ENCODE assay signal across 1 cellular context in the genomic region with DNA sequence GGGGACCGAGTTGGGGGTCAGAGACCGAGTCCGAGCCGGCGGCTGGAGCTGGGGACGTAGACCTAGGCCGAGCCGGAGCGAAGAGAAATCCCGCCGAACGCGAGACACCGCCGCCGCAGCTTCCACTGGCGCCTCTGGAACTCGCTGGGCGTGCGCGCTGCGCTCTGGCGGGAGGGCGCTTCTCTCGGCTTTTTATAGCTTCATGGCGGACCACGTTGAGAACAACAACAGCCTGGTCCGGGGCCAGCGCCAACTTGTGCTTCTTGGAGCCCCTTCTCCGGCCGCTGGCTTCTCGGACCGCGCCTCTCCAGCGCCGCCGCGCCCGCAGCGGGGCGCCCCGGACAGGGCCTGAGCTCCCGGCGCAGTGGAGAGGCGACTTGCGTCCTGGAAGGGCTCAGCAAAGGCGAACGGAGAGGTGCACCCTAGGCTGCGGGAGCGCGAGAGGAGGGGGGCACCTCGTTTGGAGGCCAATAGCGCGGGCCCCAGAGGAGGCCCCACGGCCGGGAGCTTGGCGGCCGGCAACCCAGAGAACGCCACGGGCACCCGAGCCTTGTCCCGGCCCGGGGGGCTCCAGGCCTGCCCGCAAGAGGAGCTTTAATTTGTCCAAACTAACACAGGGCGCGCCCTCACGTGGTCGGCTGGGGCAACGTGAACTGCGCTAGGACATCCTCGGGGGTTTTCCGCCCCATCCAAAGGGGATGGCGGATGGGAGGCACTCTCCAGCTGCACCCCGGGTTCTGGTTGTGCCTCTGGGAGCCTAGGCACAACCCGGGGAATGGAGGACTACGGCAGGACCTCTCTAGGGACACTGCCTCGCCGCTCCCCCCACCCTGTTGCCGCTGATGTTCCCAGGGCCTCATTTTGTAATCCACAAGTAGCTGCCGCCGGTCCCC.
TF ChIP-seq lines count a peak whose summit lies in the region.

No MANE protein-coding gene starts in this region.

TF ChIP-seq in SK-N-SH, 30 proteins besides CTCF, POLR2A, EP300 and RAD21 (continued from another document):
- TF ChIP-seq, protein P1, sequence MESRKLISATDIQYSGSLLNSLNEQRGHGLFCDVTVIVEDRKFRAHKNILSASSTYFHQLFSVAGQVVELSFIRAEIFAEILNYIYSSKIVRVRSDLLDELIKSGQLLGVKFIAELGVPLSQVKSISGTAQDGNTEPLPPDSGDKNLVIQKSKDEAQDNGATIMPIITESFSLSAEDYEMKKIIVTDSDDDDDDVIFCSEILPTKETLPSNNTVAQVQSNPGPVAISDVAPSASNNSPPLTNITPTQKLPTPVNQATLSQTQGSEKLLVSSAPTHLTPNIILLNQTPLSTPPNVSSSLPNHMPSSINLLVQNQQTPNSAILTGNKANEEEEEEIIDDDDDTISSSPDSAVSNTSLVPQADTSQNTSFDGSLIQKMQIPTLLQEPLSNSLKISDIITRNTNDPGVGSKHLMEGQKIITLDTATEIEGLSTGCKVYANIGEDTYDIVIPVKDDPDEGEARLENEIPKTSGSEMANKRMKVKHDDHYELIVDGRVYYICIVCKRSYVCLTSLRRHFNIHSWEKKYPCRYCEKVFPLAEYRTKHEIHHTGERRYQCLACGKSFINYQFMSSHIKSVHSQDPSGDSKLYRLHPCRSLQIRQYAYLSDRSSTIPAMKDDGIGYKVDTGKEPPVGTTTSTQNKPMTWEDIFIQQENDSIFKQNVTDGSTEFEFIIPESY (IDR thresholded peaks at IDR 0.05; ENCODE audit: borderline replicate concordance, low read depth): peak; percentile 61; the same call in 1 of the 2 replicates
- TF ChIP-seq, protein P2, sequence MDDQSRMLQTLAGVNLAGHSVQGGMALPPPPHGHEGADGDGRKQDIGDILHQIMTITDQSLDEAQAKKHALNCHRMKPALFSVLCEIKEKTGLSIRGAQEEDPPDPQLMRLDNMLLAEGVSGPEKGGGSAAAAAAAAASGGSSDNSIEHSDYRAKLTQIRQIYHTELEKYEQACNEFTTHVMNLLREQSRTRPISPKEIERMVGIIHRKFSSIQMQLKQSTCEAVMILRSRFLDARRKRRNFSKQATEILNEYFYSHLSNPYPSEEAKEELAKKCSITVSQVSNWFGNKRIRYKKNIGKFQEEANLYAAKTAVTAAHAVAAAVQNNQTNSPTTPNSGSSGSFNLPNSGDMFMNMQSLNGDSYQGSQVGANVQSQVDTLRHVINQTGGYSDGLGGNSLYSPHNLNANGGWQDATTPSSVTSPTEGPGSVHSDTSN (IDR thresholded peaks at IDR 0.05): peak; percentile 16; the same call in 1 of the 2 replicates
- peak; percentile 96 for TF ChIP-seq CHD2 (IDR thresholded peaks at IDR 0.05; ENCODE audit: low read length, partially characterized antibody)
- TF ChIP-seq, protein P3, sequence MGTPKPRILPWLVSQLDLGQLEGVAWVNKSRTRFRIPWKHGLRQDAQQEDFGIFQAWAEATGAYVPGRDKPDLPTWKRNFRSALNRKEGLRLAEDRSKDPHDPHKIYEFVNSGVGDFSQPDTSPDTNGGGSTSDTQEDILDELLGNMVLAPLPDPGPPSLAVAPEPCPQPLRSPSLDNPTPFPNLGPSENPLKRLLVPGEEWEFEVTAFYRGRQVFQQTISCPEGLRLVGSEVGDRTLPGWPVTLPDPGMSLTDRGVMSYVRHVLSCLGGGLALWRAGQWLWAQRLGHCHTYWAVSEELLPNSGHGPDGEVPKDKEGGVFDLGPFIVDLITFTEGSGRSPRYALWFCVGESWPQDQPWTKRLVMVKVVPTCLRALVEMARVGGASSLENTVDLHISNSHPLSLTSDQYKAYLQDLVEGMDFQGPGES (IDR thresholded peaks at IDR 0.05; ENCODE audit: low read depth, low read length): no peak
- no peak for TF ChIP-seq FOXM1 (IDR thresholded peaks at IDR 0.05; ENCODE audit: low read depth)
- TF ChIP-seq RXRA (IDR thresholded peaks at IDR 0.05; ENCODE audit: borderline replicate concordance, low read depth): no peak
- TF ChIP-seq SMC3 (IDR thresholded peaks at IDR 0.05; ENCODE audit: low read depth, low read length): no peak
- no peak for TF ChIP-seq RCOR1 (IDR thresholded peaks at IDR 0.05; ENCODE audit: low read length)
- TF ChIP-seq FOXJ3 (CRISPR knock-in tag; IDR thresholded peaks at IDR 0.05): no peak
- TF ChIP-seq, protein P4, sequence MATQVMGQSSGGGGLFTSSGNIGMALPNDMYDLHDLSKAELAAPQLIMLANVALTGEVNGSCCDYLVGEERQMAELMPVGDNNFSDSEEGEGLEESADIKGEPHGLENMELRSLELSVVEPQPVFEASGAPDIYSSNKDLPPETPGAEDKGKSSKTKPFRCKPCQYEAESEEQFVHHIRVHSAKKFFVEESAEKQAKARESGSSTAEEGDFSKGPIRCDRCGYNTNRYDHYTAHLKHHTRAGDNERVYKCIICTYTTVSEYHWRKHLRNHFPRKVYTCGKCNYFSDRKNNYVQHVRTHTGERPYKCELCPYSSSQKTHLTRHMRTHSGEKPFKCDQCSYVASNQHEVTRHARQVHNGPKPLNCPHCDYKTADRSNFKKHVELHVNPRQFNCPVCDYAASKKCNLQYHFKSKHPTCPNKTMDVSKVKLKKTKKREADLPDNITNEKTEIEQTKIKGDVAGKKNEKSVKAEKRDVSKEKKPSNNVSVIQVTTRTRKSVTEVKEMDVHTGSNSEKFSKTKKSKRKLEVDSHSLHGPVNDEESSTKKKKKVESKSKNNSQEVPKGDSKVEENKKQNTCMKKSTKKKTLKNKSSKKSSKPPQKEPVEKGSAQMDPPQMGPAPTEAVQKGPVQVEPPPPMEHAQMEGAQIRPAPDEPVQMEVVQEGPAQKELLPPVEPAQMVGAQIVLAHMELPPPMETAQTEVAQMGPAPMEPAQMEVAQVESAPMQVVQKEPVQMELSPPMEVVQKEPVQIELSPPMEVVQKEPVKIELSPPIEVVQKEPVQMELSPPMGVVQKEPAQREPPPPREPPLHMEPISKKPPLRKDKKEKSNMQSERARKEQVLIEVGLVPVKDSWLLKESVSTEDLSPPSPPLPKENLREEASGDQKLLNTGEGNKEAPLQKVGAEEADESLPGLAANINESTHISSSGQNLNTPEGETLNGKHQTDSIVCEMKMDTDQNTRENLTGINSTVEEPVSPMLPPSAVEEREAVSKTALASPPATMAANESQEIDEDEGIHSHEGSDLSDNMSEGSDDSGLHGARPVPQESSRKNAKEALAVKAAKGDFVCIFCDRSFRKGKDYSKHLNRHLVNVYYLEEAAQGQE (IDR thresholded peaks at IDR 0.05; ENCODE audit: low read depth, low read length): peak; percentile 55; the same call in 1 of the 2 replicates
- TF ChIP-seq, protein P5, sequence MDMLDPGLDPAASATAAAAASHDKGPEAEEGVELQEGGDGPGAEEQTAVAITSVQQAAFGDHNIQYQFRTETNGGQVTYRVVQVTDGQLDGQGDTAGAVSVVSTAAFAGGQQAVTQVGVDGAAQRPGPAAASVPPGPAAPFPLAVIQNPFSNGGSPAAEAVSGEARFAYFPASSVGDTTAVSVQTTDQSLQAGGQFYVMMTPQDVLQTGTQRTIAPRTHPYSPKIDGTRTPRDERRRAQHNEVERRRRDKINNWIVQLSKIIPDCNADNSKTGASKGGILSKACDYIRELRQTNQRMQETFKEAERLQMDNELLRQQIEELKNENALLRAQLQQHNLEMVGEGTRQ (IDR thresholded peaks at IDR 0.05; ENCODE audit: borderline replicate concordance, low read depth, low read length): 0 out of 2 replicates have a peak, but pooled peaks have one; percentile 30
- TF ChIP-seq GABPA (IDR thresholded peaks at IDR 0.05; ENCODE audit: low read depth): no peak
- TF ChIP-seq JUND (IDR thresholded peaks at IDR 0.05): no peak
- TF ChIP-seq MXI1 (IDR thresholded peaks at IDR 0.05; ENCODE audit: low read depth, low read length): peak; percentile 69
- 0 out of 2 replicates have a peak, but pooled peaks have one; percentile 48 for TF ChIP-seq YY1 (IDR thresholded peaks at IDR 0.05; ENCODE audit: low read depth)
- TF ChIP-seq RFX5 (IDR thresholded peaks at IDR 0.05; ENCODE audit: low read length): no peak
- TF ChIP-seq TCF12 (IDR thresholded peaks at IDR 0.05): no peak
- TF ChIP-seq NRF1 (IDR thresholded peaks at IDR 0.05; ENCODE audit: low read depth, low read length): peak; percentile 57
- TF ChIP-seq SIN3A (IDR thresholded peaks at IDR 0.05; ENCODE audit: borderline replicate concordance, low read depth, low read length): peak; percentile 94; the same call in 1 of the 2 replicates
- TF ChIP-seq POLR2AphosphoS5 (IDR thresholded peaks at IDR 0.05; ENCODE audit: low read depth, low read length): peak; percentile 99
- peak; percentile 95 for TF ChIP-seq TAF1 (IDR thresholded peaks at IDR 0.05; ENCODE audit: borderline replicate concordance, low read depth, low read length)
- no peak for TF ChIP-seq FOSL2 (IDR thresholded peaks at IDR 0.05; ENCODE audit: borderline replicate concordance, low read depth)
- TF ChIP-seq ELF1 (IDR thresholded peaks at IDR 0.05): no peak
- no peak for TF ChIP-seq MEF2A (IDR thresholded peaks at IDR 0.05; ENCODE audit: borderline replicate concordance, low read depth)
- no peak for TF ChIP-seq EZH2phosphoT487 (IDR thresholded peaks at IDR 0.05; ENCODE audit: borderline replicate concordance, low read depth)
- TF ChIP-seq, protein P6, sequence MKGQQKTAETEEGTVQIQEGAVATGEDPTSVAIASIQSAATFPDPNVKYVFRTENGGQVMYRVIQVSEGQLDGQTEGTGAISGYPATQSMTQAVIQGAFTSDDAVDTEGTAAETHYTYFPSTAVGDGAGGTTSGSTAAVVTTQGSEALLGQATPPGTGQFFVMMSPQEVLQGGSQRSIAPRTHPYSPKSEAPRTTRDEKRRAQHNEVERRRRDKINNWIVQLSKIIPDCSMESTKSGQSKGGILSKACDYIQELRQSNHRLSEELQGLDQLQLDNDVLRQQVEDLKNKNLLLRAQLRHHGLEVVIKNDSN (IDR thresholded peaks at IDR 0.05; ENCODE audit: borderline replicate concordance, low read depth): peak; percentile 67; the same call in 1 of the 2 replicates
- TF ChIP-seq TEAD4 (IDR thresholded peaks at IDR 0.05; ENCODE audit: borderline replicate concordance, insufficient read depth): no peak
- TF ChIP-seq GATA2 (CRISPR knock-in tag; IDR thresholded peaks at IDR 0.05): no peak
- TF ChIP-seq, protein P7, sequence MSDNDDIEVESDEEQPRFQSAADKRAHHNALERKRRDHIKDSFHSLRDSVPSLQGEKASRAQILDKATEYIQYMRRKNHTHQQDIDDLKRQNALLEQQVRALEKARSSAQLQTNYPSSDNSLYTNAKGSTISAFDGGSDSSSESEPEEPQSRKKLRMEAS (IDR thresholded peaks at IDR 0.05; ENCODE audit: low read depth): peak; percentile 46
